ENCODE assay signal across 17 cellular contexts in the genomic region with DNA sequence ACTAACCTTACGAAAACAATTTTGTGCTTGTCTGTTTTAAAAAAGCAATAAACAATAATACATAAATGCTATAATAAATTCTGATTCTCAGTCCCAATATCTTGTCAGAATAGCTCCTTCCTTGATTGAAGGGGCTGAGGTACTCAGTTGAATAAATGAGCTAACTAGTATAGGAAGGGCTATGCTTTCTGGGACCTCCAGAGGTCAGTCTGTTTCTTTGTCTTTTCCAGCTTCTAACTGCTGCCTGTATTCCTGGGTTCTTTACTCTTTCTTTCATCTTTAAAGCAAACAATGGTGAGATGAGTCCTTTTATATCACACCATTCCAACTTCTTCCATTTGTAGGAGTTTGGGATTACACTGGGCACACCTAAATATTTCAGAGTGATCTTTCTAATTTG.
DNase-seq lines count a peak whose midpoint lies in the region; ATAC-seq and TF ChIP-seq lines count a peak whose summit lies in the region.
"Had no signal": no experiment of that assay in that cellular context is flagged by ENCODE, and none has a peak within 500 bp of the region (broad histone marks: within the 10 kb centered on the region; RNA-seq: fewer than 3 reads in every experiment).

No MANE protein-coding gene starts in this region.

- H3K36me3 Mint-ChIP-seq in osteocyte (ENCODE audit: unreplicated experiment) = no peaks in the 10 kb centered on the region
- H3K36me3 Mint-ChIP-seq: activated naive CD4-positive, alpha-beta T cell treated with anti-CD3 and anti-CD28 coated beads, Interleukin-2, amount 10 ng/mL, durations not matched to agents 7 days and 5 days had no signal

- TF ChIP-seq CTCF in WERI-Rb-1 (IDR thresholded peaks at IDR 0.05; ENCODE audit: low read depth, low read length) (0 out of 2 replicates have a peak, but pooled peaks have one; percentile 18), osteocyte (IDR thresholded peaks at IDR 0.05) (peak; percentile 37)

- H3K9me3 ChIP-seq in WERI-Rb-1 (ENCODE audit: severe bottlenecking) = no peaks in the 10 kb centered on the region
- H3K9me3 ChIP-seq: MG63, vagina had no signal

- H3K9me3 Mint-ChIP-seq in osteocyte (ENCODE audit: unreplicated experiment) = no peaks in the 10 kb centered on the region
- H3K9me3 Mint-ChIP-seq: activated naive CD4-positive, alpha-beta T cell treated with anti-CD3 and anti-CD28 coated beads, Interleukin-2, amount 10 ng/mL, durations not matched to agents 7 days and 5 days had no signal

- H3K4me3 ChIP-seq in WERI-Rb-1 (ENCODE audit: low read depth, low read length) = no peak overlapping the region
- H3K4me3 ChIP-seq: MG63, vagina had no signal

- ATAC-seq in GM21515 (IDR thresholded peaks at IDR 0.05; ENCODE audit: unreplicated experiment) (no peak), GM21737 (IDR thresholded peaks at IDR 0.05; ENCODE audit: unreplicated experiment) (no peak)
- ATAC-seq: esophagus mucosa, T-helper 17 cell had no signal

- peaks cover 3% of the 10 kb centered on the region for H3K27me3 Mint-ChIP-seq in osteocyte (ENCODE audit: unreplicated experiment)
- H3K27me3 Mint-ChIP-seq: activated CD4-positive, alpha-beta memory T cell treated with anti-CD3 and anti-CD28 coated beads, Interleukin-2, amount 10 ng/mL, durations not matched to agents 7 days and 5 days; activated naive CD4-positive, alpha-beta T cell treated with anti-CD3 and anti-CD28 coated beads, Interleukin-2, amount 10 ng/mL, durations not matched to agents 7 days and 5 days; T-helper 17 cell had no signal

- H3K27ac Mint-ChIP-seq in osteocyte (ENCODE audit: unreplicated experiment) = no peak overlapping the region
- H3K27ac Mint-ChIP-seq: activated CD4-positive, alpha-beta memory T cell treated with anti-CD3 and anti-CD28 coated beads, Interleukin-2, amount 10 ng/mL, durations not matched to agents 7 days and 5 days; activated naive CD4-positive, alpha-beta T cell treated with anti-CD3 and anti-CD28 coated beads, Interleukin-2, amount 10 ng/mL, durations not matched to agents 7 days and 5 days; T-helper 17 cell had no signal

- H3K27ac ChIP-seq in WERI-Rb-1 = no peak overlapping the region
- H3K27ac ChIP-seq: vagina had no signal

- H3K4me3 Mint-ChIP-seq in osteocyte (ENCODE audit: unreplicated experiment) = no peak overlapping the region
- H3K4me3 Mint-ChIP-seq: activated CD4-positive, alpha-beta memory T cell treated with anti-CD3 and anti-CD28 coated beads, Interleukin-2, amount 10 ng/mL, durations not matched to agents 7 days and 5 days; activated naive CD4-positive, alpha-beta T cell treated with anti-CD3 and anti-CD28 coated beads, Interleukin-2, amount 10 ng/mL, durations not matched to agents 7 days and 5 days; T-helper 17 cell had no signal

- no peaks in the 10 kb centered on the region for H3K36me3 ChIP-seq in WERI-Rb-1
- H3K36me3 ChIP-seq: MG63, vagina had no signal

- DNase-seq in NCI-H510A treated with DMSO at 0.1 percent for 48 hours (lab: John Stamatoyannopoulos, UW) (peak; percentile 7), NCI-H510A (lab: John Stamatoyannopoulos, UW) (no peak), NCI-H146 (lab: John Stamatoyannopoulos, UW) (peak; percentile 45), WERI-Rb-1 (no peak), osteocyte (ENCODE audit: extremely low spot score, unreplicated experiment) (no peak), GM19238 (ENCODE audit: insufficient read length, low spot score) (no peak)
- DNase-seq: activated CD4-positive, alpha-beta memory T cell treated with anti-CD3 and anti-CD28 coated beads, Interleukin-2, amount 10 ng/mL, durations not matched to agents 7 days and 5 days; activated naive CD4-positive, alpha-beta T cell treated with anti-CD3 and anti-CD28 coated beads, Interleukin-2, amount 10 ng/mL, durations not matched to agents 7 days and 5 days; EL; MG63; stimulated activated CD4-positive, alpha-beta T cell treated with anti-CD3 and anti-CD28 coated beads, Interleukin-4, amount 100 ng/mL, for 4 hours; stimulated activated naive CD4-positive, alpha-beta T cell treated with Interleukin-2 at 50 U/mL for 16 hours; T-helper 17 cell had no signal

- no peaks in the 10 kb centered on the region for H3K27me3 ChIP-seq in WERI-Rb-1 (ENCODE audit: insufficient read depth, low read depth, severe bottlenecking)
- H3K27me3 ChIP-seq: MG63, vagina had no signal

- H3K4me1 Mint-ChIP-seq in osteocyte (ENCODE audit: unreplicated experiment) = no peaks in the 10 kb centered on the region
- H3K4me1 Mint-ChIP-seq: activated CD4-positive, alpha-beta memory T cell treated with anti-CD3 and anti-CD28 coated beads, Interleukin-2, amount 10 ng/mL, durations not matched to agents 7 days and 5 days; activated naive CD4-positive, alpha-beta T cell treated with anti-CD3 and anti-CD28 coated beads, Interleukin-2, amount 10 ng/mL, durations not matched to agents 7 days and 5 days; T-helper 17 cell had no signal

Comparison
In these comparisons a context has a peak if more than half of its experiments do, and no peak if none do; other contexts are left out.
1. DNase-seq: peak in NCI-H510A treated with DMSO at 0.1 percent for 48 hours (single experiment) and NCI-H146 (single experiment); none in NCI-H510A (single experiment), WERI-Rb-1 (single experiment), osteocyte (single experiment) and GM19238 (single experiment).